ENCODE assay signal across 9 cellular contexts in genomic region chr17:1005361-1005946, GRCh38. TPM values are rescaled to one million over a fixed set of nuclear protein-coding genes. Genes with fewer than 3 reads are reported as not detected.
A peak's percentile ranks its signal among the peaks of the same experiment; 100 is the strongest.
DNase-seq lines count a peak whose midpoint lies in the region; ATAC-seq, FAIRE-seq and TF ChIP-seq lines count a peak whose summit lies in the region.
"Had no signal": no experiment of that assay in that cellular context is flagged by ENCODE, and none has a peak within 500 bp of the region (broad histone marks: within the 10 kb centered on the region; RNA-seq: fewer than 3 reads in every experiment).

No MANE protein-coding gene starts in this region.

- peaks cover 13% of the 10 kb centered on the region for H3K36me3 ChIP-seq in astrocyte (ENCODE audit: insufficient read depth, low read length)
- H3K36me3 ChIP-seq in keratinocyte (ENCODE audit: control insufficient read depth in 2 of 2, extremely low read depth in 1 of 2, insufficient read depth in 2 of 2, low read length in 2 of 2) = peaks cover 15 to 34% of the 10 kb centered on the region in 2 experiments

- H3K4me2 ChIP-seq in astrocyte (ENCODE audit: low read length) = peak overlapping the region; percentile 57
- H3K4me2 ChIP-seq in keratinocyte (ENCODE audit: control insufficient read depth, extremely low read depth, insufficient read depth, low read depth, low read length) = peak overlapping the region; percentile 22

- H4K20me1 ChIP-seq in astrocyte (ENCODE audit: insufficient read depth, low read length) = peaks cover 68% of the 10 kb centered on the region
- peaks cover 3% of the 10 kb centered on the region for H4K20me1 ChIP-seq in keratinocyte (ENCODE audit: control insufficient read depth, extremely low read depth, insufficient read depth, low read length)

- H3K79me2 ChIP-seq in astrocyte (ENCODE audit: insufficient read depth, low read length) (no peaks in the 10 kb centered on the region), keratinocyte (ENCODE audit: control insufficient read depth, insufficient read depth, low read length) (peaks cover under 1% of the 10 kb centered on the region)

- peaks cover 4 to 9% of the 10 kb centered on the region in 2 donors for H3K36me3 Mint-ChIP-seq in activated naive CD4-positive, alpha-beta T cell treated with anti-CD3 and anti-CD28 coated beads, Interleukin-2, amount 50 U/mL, for 72 hours
- peaks cover 25% of the 10 kb centered on the region for H3K36me3 Mint-ChIP-seq in astrocyte (ENCODE audit: low read depth, unreplicated experiment)

- no peak overlapping the region for H3K4me3 ChIP-seq in astrocyte (ENCODE audit: insufficient read depth, low read depth, low read length)
- H3K4me3 ChIP-seq in keratinocyte (ENCODE audit: control insufficient read depth in 2 of 3, extremely low read depth in 1 of 3, insufficient read depth in 2 of 3, low read depth in 1 of 3, low read length in 3 of 3) = no peak overlapping the region

- dilution Hi-C loops in keratinocyte (cut with MboI; ENCODE audit: extremely low pct_ligation_motif_present, low sequenced_read_pairs) = no loop called here

- no peak for TF ChIP-seq CTCF in astrocyte (IDR thresholded peaks at IDR 0.05; ENCODE audit: insufficient read depth, low read depth, low read length)
- no peak for TF ChIP-seq CTCF in keratinocyte (optimal IDR thresholded peaks at IDR 0.05 in 1 of 3, IDR thresholded peaks at IDR 0.05 in 1 of 3, conservative IDR thresholded peaks at IDR 0.05 in 1 of 3; ENCODE audit: extremely low read depth in 1 of 3, insufficient read depth in 2 of 3, low read length in 3 of 3)

- DNase-seq in activated naive CD4-positive, alpha-beta T cell treated with anti-CD3 and anti-CD28 coated beads, Interleukin-2, amount 50 U/mL, for 72 hours (ENCODE audit: low spot score in 2 of 2) = no peak
- DNase-seq in activated naive CD4-positive, alpha-beta T cell (lab: John Stamatoyannopoulos, UW) = no peak
- DNase-seq in astrocyte (ENCODE audit: low read depth) (peak; percentile 73), keratinocyte (ENCODE audit: low read depth, low spot score) (no peak)
- no peak for DNase-seq in activated CD8-positive, alpha-beta memory T cell treated with anti-CD3 and anti-CD28 coated beads for 24 hours
- DNase-seq in activated effector memory CD4-positive, alpha-beta T cell treated with Interleukin-2 at 50 U/mL for 16 hours = no peak

- no peak overlapping the region for H3K4me3 Mint-ChIP-seq in astrocyte (ENCODE audit: unreplicated experiment)

- H3K9me3 Mint-ChIP-seq in activated naive CD4-positive, alpha-beta T cell treated with anti-CD3 and anti-CD28 coated beads, Interleukin-2, amount 50 U/mL, for 72 hours = no peaks in the 10 kb centered on the region
- no peaks in the 10 kb centered on the region for H3K9me3 Mint-ChIP-seq in astrocyte (ENCODE audit: unreplicated experiment)

- H3K9ac ChIP-seq in astrocyte (ENCODE audit: low read length) = peak overlapping the region; percentile 24
- no peak overlapping the region for H3K9ac ChIP-seq in keratinocyte (ENCODE audit: control insufficient read depth, extremely low read depth, insufficient read depth, low read length)

- peaks cover 25% of the 10 kb centered on the region for H3K4me1 Mint-ChIP-seq in astrocyte (ENCODE audit: low read depth, unreplicated experiment)

- FAIRE-seq in astrocyte (lab: Jason Lieb, UNC) = no peak
- no peak for FAIRE-seq in keratinocyte (lab: Jason Lieb, UNC)

- H3K4me1 ChIP-seq in astrocyte (ENCODE audit: insufficient read depth, low read length) (peaks cover 48% of the 10 kb centered on the region), keratinocyte (ENCODE audit: control insufficient read depth, extremely low read depth, insufficient read depth, low read length) (peaks cover 29% of the 10 kb centered on the region)

- no peak for ATAC-seq in activated naive CD4-positive, alpha-beta T cell treated with anti-CD3 and anti-CD28 coated beads, Interleukin-2, amount 50 U/mL, for 72 hours
- no peak for ATAC-seq in GM19023 (IDR thresholded peaks at IDR 0.05; ENCODE audit: unreplicated experiment)

- no peak overlapping the region for H3K27ac ChIP-seq in astrocyte (ENCODE audit: low read depth, low read length)
- no peak overlapping the region for H3K27ac ChIP-seq in keratinocyte (ENCODE audit: control insufficient read depth, insufficient read depth, low read length)
- peak overlapping the region; percentile 60 for H3K27ac ChIP-seq in temporal lobe (ENCODE audit: low read depth, low read length)
- H3K27ac ChIP-seq: neutrophil had no signal

- H3K9me3 ChIP-seq in astrocyte (ENCODE audit: insufficient read depth, low read depth, low read length) (no peaks in the 10 kb centered on the region), keratinocyte (ENCODE audit: control insufficient read depth, low read depth, low read length) (no peaks in the 10 kb centered on the region)
- H3K9me3 ChIP-seq: neutrophil had no signal

- no peak overlapping the region for H2AFZ ChIP-seq in astrocyte (ENCODE audit: low read depth, low read length)
- H2AFZ ChIP-seq in keratinocyte (ENCODE audit: control insufficient read depth, low read length) = no peak overlapping the region

- H3K27me3 Mint-ChIP-seq in astrocyte (ENCODE audit: low read depth, unreplicated experiment) = no peaks in the 10 kb centered on the region

- no peaks in the 10 kb centered on the region for H3K9me1 ChIP-seq in keratinocyte (ENCODE audit: control insufficient read depth, extremely low read depth, insufficient read depth, low read length)

- H3K27ac Mint-ChIP-seq in activated naive CD4-positive, alpha-beta T cell treated with anti-CD3 and anti-CD28 coated beads, Interleukin-2, amount 50 U/mL, for 72 hours = peak overlapping the region; percentile 41 to 58
- H3K27ac Mint-ChIP-seq in astrocyte (ENCODE audit: unreplicated experiment) = peak overlapping the region; percentile 31

- H3K27me3 ChIP-seq in astrocyte (ENCODE audit: insufficient read depth, low read length) (no peaks in the 10 kb centered on the region), keratinocyte (ENCODE audit: control insufficient read depth, extremely low read depth, insufficient read depth, low read length) (no peaks in the 10 kb centered on the region)
- H3K27me3 ChIP-seq: neutrophil had no signal

RNA-seq across cellular contexts. Expression of gene TIMM22, which starts 8.5 kb away (rescaled TPM):
- 10 to 100 TPM in 1 of 2 donors, 1 to 10 TPM in 1; 2.4 to 10.0 TPM for total RNA-seq in activated naive CD4-positive, alpha-beta T cell treated with anti-CD3 and anti-CD28 coated beads, Interleukin-2, amount 50 U/mL, for 72 hours
- total RNA-seq in astrocyte (20.0 and 20.3 TPM in 2 replicates), temporal lobe (9.1 TPM)
- polyA plus RNA-seq in keratinocyte = 11.1 to 24.8 TPM (median 14.4 TPM) in 3 replicates
- 2.8 TPM for polyA plus RNA-seq in keratinocyte (2011; ENCODE audit: low read depth)
- polyA plus RNA-seq in keratinocyte (2011; cell fraction: cytosol; rRNA removed) = 18.1 and 19.0 TPM in 2 replicates
- polyA plus RNA-seq in keratinocyte (2011; cell fraction: nucleus; rRNA removed) = 12.1 and 12.4 TPM in 2 replicates
- polyA plus RNA-seq in keratinocyte (2012; ENCODE audit: low replicate concordance) = 11.7 and 20.2 TPM in 2 replicates
- 12.1 to 16.9 TPM (median 15.9 TPM) in 3 replicates for polyA minus RNA-seq in keratinocyte
- 12.3 TPM for polyA minus RNA-seq in keratinocyte (2011; cell fraction: cytosol; rRNA and poly(A)+ RNA removed)
- 5.0 and 8.1 TPM in 2 replicates for polyA minus RNA-seq in keratinocyte (2011; cell fraction: nucleus; rRNA and poly(A)+ RNA removed)

RNA-seq across cellular contexts. Expression of gene NXN, which starts 25.9 kb away (rescaled TPM):
- under 1 TPM; 0.39 to 0.80 TPM for total RNA-seq in activated naive CD4-positive, alpha-beta T cell treated with anti-CD3 and anti-CD28 coated beads, Interleukin-2, amount 50 U/mL, for 72 hours
- total RNA-seq in astrocyte (104 and 106 TPM in 2 replicates), temporal lobe (15.0 TPM)
- 90.4 to 99.3 TPM (median 94.4 TPM) in 3 replicates for polyA plus RNA-seq in keratinocyte
- 28.0 TPM for polyA plus RNA-seq in keratinocyte (2011; ENCODE audit: low read depth)
- 105 and 138 TPM in 2 replicates for polyA plus RNA-seq in keratinocyte (2011; cell fraction: cytosol; rRNA removed)
- polyA plus RNA-seq in keratinocyte (2011; cell fraction: nucleus; rRNA removed) = 102 and 138 TPM in 2 replicates
- 68.0 and 95.5 TPM in 2 replicates for polyA plus RNA-seq in keratinocyte (2012; ENCODE audit: low replicate concordance)
- polyA minus RNA-seq in keratinocyte = 119 to 243 TPM (median 131 TPM) in 3 replicates
- polyA minus RNA-seq in keratinocyte (2011; cell fraction: cytosol; rRNA and poly(A)+ RNA removed) = 140 TPM
- polyA minus RNA-seq in keratinocyte (2011; cell fraction: nucleus; rRNA and poly(A)+ RNA removed) = 67.5 and 81.9 TPM in 2 replicates
